Comparison of ENCODE assay signal across 6 cellular contexts in genomic region chr3:173090492-173090891, GRCh38. TPM values are rescaled to one million over a fixed set of nuclear protein-coding genes. Genes with fewer than 3 reads are reported as not detected.
"Had no signal": no experiment of that assay in that cellular context is flagged by ENCODE, and none has a peak within 500 bp of the region (broad histone marks: within the 10 kb centered on the region; RNA-seq: fewer than 3 reads in every experiment).

No MANE protein-coding gene starts in this region.

- H3K4me3 ChIP-seq: GM23248, K562 had no signal

- H3K9ac ChIP-seq: GM23248 had no signal

- DNase-seq: GM23248, H9, HCEC 1CT, IMR-90 had no signal

- H2AFZ ChIP-seq: GM23248 had no signal

- ATAC-seq: K562 had no signal

- H3K27ac ChIP-seq: GM23248 had no signal

RNA-seq across cellular contexts. Expression of gene SPATA16, which starts 50.5 kb away (rescaled TPM):
- total RNA-seq: GM23248, H9, HT-29, IMR-90, K562 had no signal
- polyA plus RNA-seq: GM23248, IMR-90, K562 had no signal
